Comparison of ENCODE assay signal across 8 cellular contexts in the genomic region with DNA sequence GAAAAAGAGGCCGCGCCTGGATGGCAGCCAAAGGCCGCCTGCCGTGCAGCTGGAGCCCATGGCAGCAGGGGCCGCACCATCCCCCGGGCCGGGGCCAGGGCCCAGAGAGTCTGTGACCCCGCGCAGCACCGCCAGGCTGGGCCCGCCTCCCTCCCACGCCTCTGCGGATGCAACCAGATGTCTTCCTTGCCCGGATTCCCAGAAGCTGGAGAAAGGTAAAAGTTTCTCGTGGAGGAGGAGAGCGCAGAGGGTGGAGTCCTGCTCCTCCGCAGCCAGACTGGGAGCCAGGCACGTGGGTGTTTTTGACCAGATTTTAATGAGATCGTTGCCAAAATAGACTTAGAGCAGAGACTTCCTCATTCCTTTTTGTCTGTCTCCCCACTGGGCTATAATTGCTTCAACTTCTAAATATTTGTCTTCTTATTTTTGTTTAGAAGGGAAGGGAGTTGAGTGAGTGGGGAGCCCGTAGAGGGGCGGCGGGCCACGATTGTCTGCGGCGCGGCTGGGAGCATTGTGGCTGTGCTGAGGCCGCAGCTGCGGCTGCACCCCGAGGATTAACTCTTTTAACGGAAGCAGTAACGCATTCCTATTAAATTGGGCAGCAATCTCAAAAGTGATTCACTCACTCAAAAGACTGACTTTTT. TPM values are rescaled to one million over a fixed set of nuclear protein-coding genes. Genes with fewer than 3 reads are reported as not detected.
DNase-seq lines count a peak whose midpoint lies in the region; TF ChIP-seq lines count a peak whose summit lies in the region.

No MANE protein-coding gene starts in this region.

- peak overlapping the region; percentile 23 for H3K4me3 Mint-ChIP-seq in MCF 10A (ENCODE audit: unreplicated experiment)

- H3K9me3 Mint-ChIP-seq in MCF 10A (ENCODE audit: unreplicated experiment): no peaks in the 10 kb centered on the region

- H3K9me2 ChIP-seq in Loucy (replicated peaks; ENCODE audit: low read depth, low read length): no peaks in the 10 kb centered on the region

- no peak overlapping the region for H2AFZ ChIP-seq in Loucy (ENCODE audit: low read length)

- H3K79me2 ChIP-seq in Loucy (ENCODE audit: insufficient read depth, low read length): peaks cover 60% of the 10 kb centered on the region; the same call in 1 of the 2 replicates

- no peak for TF ChIP-seq CTCF in Loucy (conservative IDR thresholded peaks at IDR 0.05; ENCODE audit: low read length)
- no peak for TF ChIP-seq CTCF in MCF 10A (IDR thresholded peaks at IDR 0.05; ENCODE audit: unreplicated experiment)
- TF ChIP-seq CTCF in transverse colon (IDR thresholded peaks at IDR 0.05): no peak

- H3K4me3 ChIP-seq in Loucy (ENCODE audit: low read length, poor library complexity, severe bottlenecking) (peak overlapping the region; percentile 22), transverse colon (peak overlapping the region in 2 of 4 donors; percentile 5 to 18)

- peaks cover 5% of the 10 kb centered on the region for H3F3A ChIP-seq in Loucy (ENCODE audit: low read depth)

- intact Hi-C loops in MCF 10A (cut with micrococcal nuclease): loop anchor here (5.0 kb wide), 1 partner anchor 79 kb away; no protein-coding TSS in a partner anchor
- intact Hi-C loops in transverse colon (cut with DNase I; ENCODE audit: low total_unique reads): no loop called here

- H3K9me3 ChIP-seq in Loucy (ENCODE audit: insufficient read depth, low read depth, low read length) (no peaks in the 10 kb centered on the region), transverse colon (no peaks in the 10 kb centered on the region)

- H4K20me1 ChIP-seq in Loucy (ENCODE audit: insufficient read depth, low read length, poor library complexity, severe bottlenecking): no peaks in the 10 kb centered on the region

- BruUV-seq in MCF 10A (replicated peaks; lab: Mats Ljungman, UMichigan): no TSS peak

- H3K36me3 Mint-ChIP-seq in MCF 10A (ENCODE audit: insufficient read depth, unreplicated experiment): peaks cover 83% of the 10 kb centered on the region

- 43 to 52% methylated on average over 16 to 31 of the region's 31 CpGs for WGBS in transverse colon (ENCODE audit: low coverage in 1 of 2), 2 donors

- DNase-seq in MCF 10A (ENCODE audit: unreplicated experiment): peak; percentile 60
- DNase-seq in transverse colon: peak; percentile 35
- DNase-seq in NK-92 treated with Interleukin-12 subunit alpha and Interleukin-12 subunit beta, amount 100 ng/mL, for 24 hours (lab: John Stamatoyannopoulos, UW): no peak
- no peak for DNase-seq in activated CD4-positive, alpha-beta T cell treated with anti-CD3 and anti-CD28 coated beads, Interleukin-2, amount 50 U/mL, for 1 hour
- DNase-seq in NCI-H1048 (lab: John Stamatoyannopoulos, UW): no peak
- no peak for DNase-seq in activated naive CD4-positive, alpha-beta T cell treated with anti-CD3 and anti-CD28 coated beads, Interleukin-2, amount 50 U/mL, for 16 hours

- POLR2A ChIA-PET in MCF 10A (lab: Yijun Ruan, JAX): interaction anchor here (0.7 to 1.3 kb wide), 3 partner anchors 22 to 81 kb away, joined by 3 to 4 read pairs (median 3); no protein-coding TSS in a partner anchor

- no peaks in the 10 kb centered on the region; the same call in 1 of the 2 replicates for H3K36me3 ChIP-seq in Loucy (ENCODE audit: insufficient read depth, low read length)
- H3K36me3 ChIP-seq in transverse colon: peaks cover 0 to 31% (median 10%) of the 10 kb centered on the region in 4 donors

- CTCF ChIA-PET in MCF 10A (lab: Yijun Ruan, JAX): interaction anchor here (0.7 to 0.8 kb wide), 3 partner anchors 8 to 59 kb away, joined by 3 to 4 read pairs (median 4); no protein-coding TSS in a partner anchor

- peaks cover 13% of the 10 kb centered on the region for H3K4me1 Mint-ChIP-seq in MCF 10A (ENCODE audit: insufficient read depth, unreplicated experiment)

- H3K9ac ChIP-seq in Loucy (ENCODE audit: low read depth, low read length, poor library complexity, severe bottlenecking): peak overlapping the region; percentile 31

- H3K27ac Mint-ChIP-seq in MCF 10A (ENCODE audit: low read depth, unreplicated experiment): no peak overlapping the region

- H3K27me3 Mint-ChIP-seq in MCF 10A (ENCODE audit: insufficient read depth, unreplicated experiment): no peaks in the 10 kb centered on the region

- no peak for TF ChIP-seq POLR2A in transverse colon (IDR thresholded peaks at IDR 0.05)

- H3K27ac ChIP-seq in layer of hippocampus (ENCODE audit: low read depth, low read length) (peak overlapping the region; percentile 89), transverse colon (peak overlapping the region; percentile 70 to 73 (median 72))

- peaks cover 46% of the 10 kb centered on the region for H3K4me1 ChIP-seq in Loucy (ENCODE audit: insufficient read depth, low read length, poor library complexity, severe bottlenecking)
- H3K4me1 ChIP-seq in transverse colon: peaks cover 14 to 36% (median 25%) of the 10 kb centered on the region in 4 donors

- TF ChIP-seq EP300 in transverse colon (IDR thresholded peaks at IDR 0.05; ENCODE audit: low read depth): no peak

- in situ Hi-C loops in transverse colon (cut with MboI; ENCODE audit: low pct_ligation_motif_present in 1 of 4, low pct_unique_long_range_greater_than_20kb in 1 of 4, low sequenced_read_pairs in 3 of 4): no loop called here

- H3K27me3 ChIP-seq in Loucy (ENCODE audit: insufficient read depth, low read length, poor library complexity, severe bottlenecking) (no peaks in the 10 kb centered on the region), layer of hippocampus (ENCODE audit: control insufficient read depth, insufficient read depth, low read length) (no peaks in the 10 kb centered on the region), transverse colon (no peaks in the 10 kb centered on the region)

- peak overlapping the region; percentile 91 for H3K4me2 ChIP-seq in Loucy (ENCODE audit: low read depth, low read length, poor library complexity, severe bottlenecking)

RNA-seq across cellular contexts. Expression of a gene that starts 22.8 kb away (rescaled TPM):
- 135 and 137 TPM in 2 replicates for total RNA-seq in MCF 10A (2022)
- total RNA-seq in transverse colon: 100 to 1,000 TPM in 3 of 4 donors, 10 to 100 TPM in 1; 32.2 to 196 (median 156) TPM

RNA-seq across cellular contexts. Expression of a gene that starts 40.4 kb away (rescaled TPM):
- 3.2 and 7.0 TPM in 2 replicates for total RNA-seq in MCF 10A (2022)
- total RNA-seq in transverse colon: 1 to 10 TPM; 1.4 to 4.4 (median 2.9) TPM

RNA-seq across cellular contexts. Expression of a gene that starts 46.4 kb away (rescaled TPM):
- total RNA-seq in MCF 10A (2022): 219 and 246 TPM in 2 replicates
- total RNA-seq in transverse colon: 10 to 100 TPM; 36.3 to 77.2 (median 41.6) TPM

Comparison
In these comparisons a context has a peak if more than half of its experiments do, and no peak if none do; other contexts are left out.
1. DNase-seq: peak in MCF 10A (single experiment) and transverse colon (single experiment); none in NK-92 treated with Interleukin-12 subunit alpha and Interleukin-12 subunit beta, amount 100 ng/mL, for 24 hours (single experiment), activated CD4-positive, alpha-beta T cell treated with anti-CD3 and anti-CD28 coated beads, Interleukin-2, amount 50 U/mL, for 1 hour (single experiment), NCI-H1048 (single experiment) and activated naive CD4-positive, alpha-beta T cell treated with anti-CD3 and anti-CD28 coated beads, Interleukin-2, amount 50 U/mL, for 16 hours (single experiment).